ENCODE assay signal across 9 cellular contexts in genomic region chr22:45007247-45007945, GRCh38. TPM values are rescaled to one million over a fixed set of nuclear protein-coding genes. Genes with fewer than 3 reads are reported as not detected.
A peak's percentile ranks its signal among the peaks of the same experiment; 100 is the strongest.
DNase-seq lines count a peak whose midpoint lies in the region; ATAC-seq, FAIRE-seq and TF ChIP-seq lines count a peak whose summit lies in the region.
"Had no signal": no experiment of that assay in that cellular context is flagged by ENCODE, and none has a peak within 500 bp of the region (broad histone marks: within the 10 kb centered on the region; RNA-seq: fewer than 3 reads in every experiment).

No MANE protein-coding gene starts in this region.

- H2AFZ ChIP-seq in HepG2 (ENCODE audit: low read length), result no peak overlapping the region

- in situ Hi-C loops in HepG2 (cut with HindIII; ENCODE audit: extremely low pct_ligation_motif_present, low pct_unique_long_range_greater_than_20kb), result no loop called here

- H3K27ac ChIP-seq in breast epithelium (peak overlapping the region; percentile 73 to 85), HepG2 (ENCODE audit: extremely low read length, insufficient read depth, low read length) (no peak overlapping the region)

- H3K36me3 ChIP-seq in breast epithelium (no peaks in the 10 kb centered on the region), HepG2 (replicated peaks in 1 of 2; ENCODE audit: control insufficient read depth in 1 of 2, insufficient read depth in 2 of 2, low read length in 2 of 2) (no peaks in the 10 kb centered on the region)

- no peak for ATAC-seq in HepG2
- ATAC-seq in activated naive CD4-positive, alpha-beta T cell treated with anti-CD3 and anti-CD28 coated beads, Interleukin-2, amount 50 U/mL, for 72 hours, result no peak

- no peak overlapping the region for H3K4me2 ChIP-seq in HepG2 (ENCODE audit: low read depth, low read length)

- peaks cover 75% of the 10 kb centered on the region for H3K27me3 Mint-ChIP-seq in activated T-cell treated with anti-CD3 and anti-CD28 coated beads, Interleukin-2, amount 50 U/mL, for 24 hours

- H3K9me3 Mint-ChIP-seq in activated T-cell treated with anti-CD3 and anti-CD28 coated beads, Interleukin-2, amount 50 U/mL, for 24 hours, result no peaks in the 10 kb centered on the region
- no peaks in the 10 kb centered on the region for H3K9me3 Mint-ChIP-seq in activated naive CD4-positive, alpha-beta T cell treated with anti-CD3 and anti-CD28 coated beads, Interleukin-2, amount 50 U/mL, for 72 hours

- no peak for TF ChIP-seq CTCF in breast epithelium (IDR thresholded peaks at IDR 0.05)
- TF ChIP-seq CTCF in HepG2 (CRISPR knock-in tag; IDR thresholded peaks at IDR 0.05), result no peak

- no peaks in the 10 kb centered on the region for H4K20me1 ChIP-seq in HepG2 (ENCODE audit: insufficient read depth, low read length)

- H3K36me3 Mint-ChIP-seq in activated T-cell treated with anti-CD3 and anti-CD28 coated beads, Interleukin-2, amount 50 U/mL, for 24 hours (ENCODE audit: low read depth), result no peaks in the 10 kb centered on the region
- H3K36me3 Mint-ChIP-seq in activated naive CD4-positive, alpha-beta T cell treated with anti-CD3 and anti-CD28 coated beads, Interleukin-2, amount 50 U/mL, for 72 hours, result peaks cover 6 to 8% of the 10 kb centered on the region in 2 donors

- no peaks in the 10 kb centered on the region for H3K9me3 ChIP-seq in breast epithelium
- no peaks in the 10 kb centered on the region for H3K9me3 ChIP-seq in HepG2 (ENCODE audit: low read length)

- no peak overlapping the region for H3K27ac Mint-ChIP-seq in activated T-cell treated with anti-CD3 and anti-CD28 coated beads, Interleukin-2, amount 50 U/mL, for 24 hours
- no peak overlapping the region for H3K27ac Mint-ChIP-seq in activated naive CD4-positive, alpha-beta T cell treated with anti-CD3 and anti-CD28 coated beads, Interleukin-2, amount 50 U/mL, for 72 hours

- DNase-seq in activated T-cell treated with anti-CD3 and anti-CD28 coated beads, Interleukin-2, amount 50 U/mL, for 24 hours, result peak; percentile 35
- DNase-seq in activated T-cell treated with anti-CD3 and anti-CD28 coated beads for 4 hours, result no peak
- DNase-seq in breast epithelium (ENCODE audit: low spot score in 2 of 2), result no peak
- DNase-seq in HepG2 (ENCODE audit: low spot score), result no peak
- peak; percentile 92 for DNase-seq in urothelium cell line (ENCODE audit: low spot score)
- DNase-seq in activated naive CD4-positive, alpha-beta T cell treated with anti-CD3 and anti-CD28 coated beads, Interleukin-2, amount 50 U/mL, for 72 hours (ENCODE audit: low spot score in 2 of 2), result no peak
- DNase-seq in NK-92 treated with Interleukin-12 subunit alpha and Interleukin-12 subunit beta, amount 100 ng/mL, for 24 hours (lab: John Stamatoyannopoulos, UW), result no peak
- DNase-seq in stimulated activated naive CD4-positive, alpha-beta T cell (lab: John Stamatoyannopoulos, UW), result no peak

- FAIRE-seq in HepG2 (lab: Jason Lieb, UNC), result no peak
- peak; percentile 59 for FAIRE-seq in urothelium cell line (lab: Jason Lieb, UNC)
- FAIRE-seq: TTC549 had no signal

- no peaks in the 10 kb centered on the region for H3K79me2 ChIP-seq in HepG2 (ENCODE audit: insufficient read depth, low read length)

- no peak for TF ChIP-seq RAD21 in HepG2 (CRISPR knock-in tag; IDR thresholded peaks at IDR 0.05)

- H3K4me1 Mint-ChIP-seq in activated T-cell treated with anti-CD3 and anti-CD28 coated beads, Interleukin-2, amount 50 U/mL, for 24 hours (ENCODE audit: low read depth), result peaks cover 17% of the 10 kb centered on the region

- no peak overlapping the region for H3K4me3 Mint-ChIP-seq in activated T-cell treated with anti-CD3 and anti-CD28 coated beads, Interleukin-2, amount 50 U/mL, for 24 hours

- H3K9ac ChIP-seq in HepG2 (ENCODE audit: insufficient read depth, low read depth, low read length), result no peak overlapping the region

- H3K27me3 ChIP-seq in breast epithelium (peaks cover 3 to 21% of the 10 kb centered on the region in 2 donors), HepG2 (ENCODE audit: control insufficient read depth in 1 of 2, insufficient read depth in 2 of 2, low read length in 2 of 2) (peaks cover 5 to 60% of the 10 kb centered on the region in 2 experiments)

- 28% methylated on average over 11 of the region's 91 CpGs for WGBS in HepG2 (ENCODE audit: low lambda C conversion rate)

- CTCF ChIA-PET in HepG2 (lab: Yijun Ruan, JAX; ENCODE audit: low intra/inter-chr PET ratio, low total read pairs), result no interaction called here

- no TSS peak for BruUV-seq in HepG2 (replicated peaks; lab: Mats Ljungman, UMichigan)

- TF ChIP-seq POLR2A in breast epithelium (IDR thresholded peaks at IDR 0.05) (no peak), HepG2 (IDR thresholded peaks at IDR 0.05; ENCODE audit: insufficient read depth in 1 of 2, low read depth in 2 of 2, low read length in 2 of 2) (no peak)

- H3K4me3 ChIP-seq in breast epithelium (peak overlapping the region; percentile 42 to 74 (median 62)), HepG2 (replicated peaks in 1 of 3; ENCODE audit: insufficient read depth in 1 of 3, low read depth in 2 of 3, low read length in 3 of 3) (no peak overlapping the region)

- H3K4me1 ChIP-seq in breast epithelium (peaks cover 0 to 10% of the 10 kb centered on the region in 2 donors), HepG2 (ENCODE audit: insufficient read depth, low read length) (no peaks in the 10 kb centered on the region)

- POLR2A ChIA-PET in HepG2 (lab: Yijun Ruan, JAX), result no interaction called here

- intact Hi-C loops in breast epithelium (cut with DNase I; ENCODE audit: low total_unique reads), result no loop called here
- intact Hi-C loops in HepG2 (cut with micrococcal nuclease; ENCODE audit: unreplicated experiment), result no loop called here

- TF ChIP-seq EP300 in HepG2 (IDR thresholded peaks at IDR 0.05; ENCODE audit: low read depth in 2 of 2, low read length in 2 of 2) (no peak), HepG2 (CRISPR knock-in tag; IDR thresholded peaks at IDR 0.05; ENCODE audit: borderline replicate concordance) (no peak)

TF ChIP-seq in HepG2, 621 proteins besides CTCF, POLR2A, EP300 and RAD21:
- TF ChIP-seq ZNF337 (CRISPR knock-in tag; IDR thresholded peaks at IDR 0.05; ENCODE audit: borderline replicate concordance, low read depth), result no peak
- TF ChIP-seq ARNTL (CRISPR knock-in tag; IDR thresholded peaks at IDR 0.05), result no peak
- no peak for TF ChIP-seq ZNF205 (CRISPR knock-in tag; IDR thresholded peaks at IDR 0.05)
- TF ChIP-seq RAD51 (IDR thresholded peaks at IDR 0.05; ENCODE audit: borderline replicate concordance), result no peak
- peak; percentile 39 to 83 for TF ChIP-seq REST (IDR thresholded peaks at IDR 0.05; ENCODE audit: borderline replicate concordance in 1 of 2, low read depth in 1 of 2, low read length in 2 of 2)
- TF ChIP-seq MTA3 (CRISPR knock-in tag; IDR thresholded peaks at IDR 0.05), result no peak
TF ChIP-seq in HepG2: peak in this region for 1.

RNA-seq across cellular contexts. Expression of gene PHF21B, which starts 2.4 kb away (rescaled TPM):
- 1 to 10 TPM in 2 of 3 donors, not detected in 1; 3.6 to 4.1 TPM for total RNA-seq in breast epithelium
- not detected in 2 replicates for total RNA-seq in HepG2 (2016; rRNA removed; fragmentation: Illumina TruSeq; extraction: Trizol)
- not detected in 2 replicates for total RNA-seq in HepG2 (2016; cell fraction: cytosol; rRNA removed; fragmentation: Illumina TruSeq; extraction: Trizol; ENCODE audit: low read depth)
- total RNA-seq in HepG2 (2016; cell fraction: insoluble cytoplasmic fraction; rRNA removed; fragmentation: Illumina TruSeq; extraction: Trizol), result not detected in 2 replicates
- not detected in 2 replicates for total RNA-seq in HepG2 (2016; cell fraction: membrane; rRNA removed; fragmentation: Illumina TruSeq; extraction: Trizol)
- total RNA-seq in HepG2 (2016; cell fraction: nucleus; rRNA removed; fragmentation: Illumina TruSeq; extraction: Trizol), result not detected in 2 replicates
- not detected in 2 replicates for polyA plus RNA-seq in HepG2 (2011; rRNA removed)
- not detected in 2 replicates for polyA plus RNA-seq in HepG2 (2011; cell fraction: cytosol; rRNA removed)
- polyA plus RNA-seq in HepG2 (2011; cell fraction: nucleus; rRNA removed), result not detected in 2 replicates
- not detected in 2 replicates for polyA plus RNA-seq in HepG2 (2012)
- not detected in 2 replicates for polyA plus RNA-seq in HepG2 (2016; cell fraction: cytosol; fragmentation: Illumina TruSeq; extraction: Trizol; ENCODE audit: low read depth)
- not detected in 2 replicates for polyA plus RNA-seq in HepG2 (2016; cell fraction: insoluble cytoplasmic fraction; fragmentation: Illumina TruSeq; extraction: Trizol; ENCODE audit: low read depth)
- polyA plus RNA-seq in HepG2 (2016; cell fraction: membrane; fragmentation: Illumina TruSeq; extraction: Trizol; ENCODE audit: low read depth), result not detected in 2 replicates
- not detected in 2 replicates for polyA plus RNA-seq in HepG2 (2016; cell fraction: nucleus; fragmentation: Illumina TruSeq; extraction: Trizol; ENCODE audit: insufficient read depth, low read depth)
- polyA minus RNA-seq in HepG2 (2011; rRNA and poly(A)+ RNA removed; ENCODE audit: low replicate concordance), result 0.05 TPM in 1 of 2 replicates, not detected in the other
- polyA minus RNA-seq in HepG2 (2011; cell fraction: cytosol; rRNA and poly(A)+ RNA removed), result not detected in 2 replicates
- not detected in 2 replicates for polyA minus RNA-seq in HepG2 (2011; cell fraction: nucleus; rRNA and poly(A)+ RNA removed)
- under 1 TPM in 1 of 2 donors, not detected in 1; 0.07 TPM for total RNA-seq in activated naive CD4-positive, alpha-beta T cell treated with anti-CD3 and anti-CD28 coated beads, Interleukin-2, amount 50 U/mL, for 72 hours

Comparison
In these comparisons a context has a peak if more than half of its experiments do, and no peak if none do; other contexts are left out.
1. DNase-seq: peak in activated T-cell treated with anti-CD3 and anti-CD28 coated beads, Interleukin-2, amount 50 U/mL, for 24 hours (single experiment) and urothelium cell line (single experiment); none in activated T-cell treated with anti-CD3 and anti-CD28 coated beads for 4 hours (single experiment), breast epithelium (0 of 2), HepG2 (single experiment), activated naive CD4-positive, alpha-beta T cell treated with anti-CD3 and anti-CD28 coated beads, Interleukin-2, amount 50 U/mL, for 72 hours (0 of 2), NK-92 treated with Interleukin-12 subunit alpha and Interleukin-12 subunit beta, amount 100 ng/mL, for 24 hours (single experiment) and stimulated activated naive CD4-positive, alpha-beta T cell (0 of 6).
2. H3K4me3 ChIP-seq: peak in breast epithelium (3 of 3); none in HepG2 (0 of 3).